In the genomic region with DNA sequence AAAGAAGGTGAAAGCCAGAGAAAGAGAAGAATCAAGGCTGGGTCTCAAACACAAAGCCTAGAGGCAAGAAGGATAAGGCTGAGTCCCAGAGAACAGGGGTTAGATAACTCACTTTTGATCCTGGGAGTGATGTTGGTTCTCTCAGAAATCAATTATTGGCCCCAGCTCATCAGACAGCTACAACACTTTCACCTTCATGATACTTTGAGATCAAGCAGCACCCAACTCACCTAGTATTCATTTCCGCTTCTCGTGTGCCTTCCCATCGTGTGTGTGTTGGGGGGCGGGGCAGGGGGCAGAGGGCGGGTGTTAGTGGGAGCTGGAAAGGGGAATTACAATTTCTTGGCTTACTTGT, we compare ENCODE assay signal across 1 cellular context.
TF ChIP-seq lines count a peak whose summit lies in the region.

No MANE protein-coding gene starts in this region.

TF ChIP-seq in GM23338, 12 proteins besides CTCF, POLR2A, EP300 and RAD21 (continued from another document):
- TF ChIP-seq, protein P1, sequence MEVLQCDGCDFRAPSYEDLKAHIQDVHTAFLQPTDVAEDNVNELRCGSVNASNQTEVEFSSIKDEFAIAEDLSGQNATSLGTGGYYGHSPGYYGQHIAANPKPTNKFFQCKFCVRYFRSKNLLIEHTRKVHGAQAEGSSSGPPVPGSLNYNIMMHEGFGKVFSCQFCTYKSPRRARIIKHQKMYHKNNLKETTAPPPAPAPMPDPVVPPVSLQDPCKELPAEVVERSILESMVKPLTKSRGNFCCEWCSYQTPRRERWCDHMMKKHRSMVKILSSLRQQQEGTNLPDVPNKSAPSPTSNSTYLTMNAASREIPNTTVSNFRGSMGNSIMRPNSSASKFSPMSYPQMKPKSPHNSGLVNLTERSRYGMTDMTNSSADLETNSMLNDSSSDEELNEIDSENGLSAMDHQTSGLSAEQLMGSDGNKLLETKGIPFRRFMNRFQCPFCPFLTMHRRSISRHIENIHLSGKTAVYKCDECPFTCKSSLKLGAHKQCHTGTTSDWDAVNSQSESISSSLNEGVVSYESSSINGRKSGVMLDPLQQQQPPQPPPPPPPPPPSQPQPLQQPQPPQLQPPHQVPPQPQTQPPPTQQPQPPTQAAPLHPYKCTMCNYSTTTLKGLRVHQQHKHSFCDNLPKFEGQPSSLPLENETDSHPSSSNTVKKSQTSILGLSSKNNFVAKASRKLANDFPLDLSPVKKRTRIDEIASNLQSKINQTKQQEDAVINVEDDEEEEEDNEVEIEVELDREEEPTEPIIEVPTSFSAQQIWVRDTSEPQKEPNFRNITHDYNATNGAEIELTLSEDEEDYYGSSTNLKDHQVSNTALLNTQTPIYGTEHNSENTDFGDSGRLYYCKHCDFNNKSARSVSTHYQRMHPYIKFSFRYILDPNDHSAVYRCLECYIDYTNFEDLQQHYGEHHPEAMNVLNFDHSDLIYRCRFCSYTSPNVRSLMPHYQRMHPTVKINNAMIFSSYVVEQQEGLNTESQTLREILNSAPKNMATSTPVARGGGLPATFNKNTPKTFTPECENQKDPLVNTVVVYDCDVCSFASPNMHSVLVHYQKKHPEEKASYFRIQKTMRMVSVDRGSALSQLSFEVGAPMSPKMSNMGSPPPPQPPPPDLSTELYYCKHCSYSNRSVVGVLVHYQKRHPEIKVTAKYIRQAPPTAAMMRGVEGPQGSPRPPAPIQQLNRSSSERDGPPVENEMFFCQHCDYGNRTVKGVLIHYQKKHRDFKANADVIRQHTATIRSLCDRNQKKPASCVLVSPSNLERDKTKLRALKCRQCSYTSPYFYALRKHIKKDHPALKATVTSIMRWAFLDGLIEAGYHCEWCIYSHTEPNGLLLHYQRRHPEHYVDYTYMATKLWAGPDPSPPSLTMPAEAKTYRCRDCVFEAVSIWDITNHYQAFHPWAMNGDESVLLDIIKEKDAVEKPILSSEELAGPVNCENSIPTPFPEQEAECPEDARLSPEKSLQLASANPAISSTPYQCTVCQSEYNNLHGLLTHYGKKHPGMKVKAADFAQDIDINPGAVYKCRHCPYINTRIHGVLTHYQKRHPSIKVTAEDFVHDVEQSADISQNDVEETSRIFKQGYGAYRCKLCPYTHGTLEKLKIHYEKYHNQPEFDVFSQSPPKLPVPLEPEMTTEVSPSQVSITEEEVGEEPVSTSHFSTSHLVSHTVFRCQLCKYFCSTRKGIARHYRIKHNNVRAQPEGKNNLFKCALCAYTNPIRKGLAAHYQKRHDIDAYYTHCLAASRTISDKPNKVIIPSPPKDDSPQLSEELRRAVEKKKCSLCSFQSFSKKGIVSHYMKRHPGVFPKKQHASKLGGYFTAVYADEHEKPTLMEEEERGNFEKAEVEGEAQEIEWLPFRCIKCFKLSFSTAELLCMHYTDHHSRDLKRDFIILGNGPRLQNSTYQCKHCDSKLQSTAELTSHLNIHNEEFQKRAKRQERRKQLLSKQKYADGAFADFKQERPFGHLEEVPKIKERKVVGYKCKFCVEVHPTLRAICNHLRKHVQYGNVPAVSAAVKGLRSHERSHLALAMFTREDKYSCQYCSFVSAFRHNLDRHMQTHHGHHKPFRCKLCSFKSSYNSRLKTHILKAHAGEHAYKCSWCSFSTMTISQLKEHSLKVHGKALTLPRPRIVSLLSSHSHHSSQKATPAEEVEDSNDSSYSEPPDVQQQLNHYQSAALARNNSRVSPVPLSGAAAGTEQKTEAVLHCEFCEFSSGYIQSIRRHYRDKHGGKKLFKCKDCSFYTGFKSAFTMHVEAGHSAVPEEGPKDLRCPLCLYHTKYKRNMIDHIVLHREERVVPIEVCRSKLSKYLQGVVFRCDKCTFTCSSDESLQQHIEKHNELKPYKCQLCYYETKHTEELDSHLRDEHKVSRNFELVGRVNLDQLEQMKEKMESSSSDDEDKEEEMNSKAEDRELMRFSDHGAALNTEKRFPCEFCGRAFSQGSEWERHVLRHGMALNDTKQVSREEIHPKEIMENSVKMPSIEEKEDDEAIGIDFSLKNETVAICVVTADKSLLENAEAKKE (CRISPR knock-in tag; IDR thresholded peaks at IDR 0.05) = no peak
- TF ChIP-seq ZNF114 (CRISPR knock-in tag; IDR thresholded peaks at IDR 0.05) = no peak
